Comparison of ENCODE assay signal across 26 cellular contexts in genomic region chr17:73414171-73414955, GRCh38.
"Had no signal": no experiment of that assay in that cellular context is flagged by ENCODE, and none has a peak within 500 bp of the region (broad histone marks: within the 10 kb centered on the region; RNA-seq: fewer than 3 reads in every experiment).

No MANE protein-coding gene starts in this region.

- H3K4me3 ChIP-seq: esophagus muscularis mucosa, gastroesophageal sphincter, heart left ventricle, mucosa of descending colon, psoas muscle, sigmoid colon, thoracic aorta, tibial nerve, upper lobe of left lung had no signal

- H3K9me3 Mint-ChIP-seq: dendritic cell treated with granulocyte-macrophage colony-stimulating factor and Interleukin-4, amounts not matched to agents 40 ng/mL and 50 ng/mL, for 4 days; mesothelial cell of epicardium; naive B cell; natural killer cell treated with Interleukin-12 subunit alpha and Interleukin-12 subunit beta and Interleukin-15 and Interleukin-18, amount 100 ng/mL, for 72 hours; neural crest cell; stimulated activated naive B cell treated with anti-CD40 and anti-IgM and Interleukin-4, amounts not matched to agents 10 μg/mL and 1 μg/mL and 100 μg/mL, for 72 hours; stimulated activated naive CD8-positive, alpha-beta T cell treated with anti-CD3 and anti-CD28 coated beads, Interleukin-15, Interleukin-2, amounts not matched to agents 100 ng/mL and 50 ng/mL, for 24 hours had no signal

- H3K36me3 Mint-ChIP-seq: natural killer cell treated with Interleukin-12 subunit alpha and Interleukin-12 subunit beta and Interleukin-15 and Interleukin-18, amount 100 ng/mL, for 72 hours had no signal

- H3K27ac Mint-ChIP-seq: dendritic cell treated with granulocyte-macrophage colony-stimulating factor and Interleukin-4, amounts not matched to agents 40 ng/mL and 50 ng/mL, for 4 days; endodermal cell; mesothelial cell of epicardium; natural killer cell treated with Interleukin-12 subunit alpha and Interleukin-12 subunit beta and Interleukin-15 and Interleukin-18, amount 100 ng/mL, for 72 hours; stimulated activated naive B cell treated with anti-CD40 and anti-IgM and Interleukin-4, amounts not matched to agents 10 μg/mL and 1 μg/mL and 100 μg/mL, for 72 hours; stimulated activated naive CD8-positive, alpha-beta T cell treated with anti-CD3 and anti-CD28 coated beads, Interleukin-15, Interleukin-2, amounts not matched to agents 100 ng/mL and 50 ng/mL, for 24 hours had no signal

- DNase-seq: cerebellar nuclear complex; effector CD8-positive, alpha-beta T cell; endodermal cell; foreskin keratinocyte; hippocampal formation; kidney glomerular epithelial cell; mesenchymal stem cell; mucosa of descending colon; naive B cell; psoas muscle; sigmoid colon; stimulated activated CD4-positive, alpha-beta T cell treated with anti-CD3 and anti-CD28 coated beads, Interleukin-4, amount 100 ng/mL, for 4 hours; stimulated activated naive B cell treated with anti-CD40 and anti-IgM and Interleukin-4, amounts not matched to agents 10 μg/mL and 1 μg/mL and 100 μg/mL, for 72 hours; upper lobe of left lung had no signal

- H3K27me3 ChIP-seq: esophagus muscularis mucosa, foreskin keratinocyte, gastroesophageal sphincter, heart left ventricle, sigmoid colon, tibial nerve, upper lobe of left lung had no signal

- H3K36me3 ChIP-seq: esophagus muscularis mucosa, gastroesophageal sphincter, heart left ventricle, sigmoid colon, upper lobe of left lung had no signal

- H3K27ac ChIP-seq: epithelial cell of prostate, esophagus muscularis mucosa, foreskin keratinocyte, gastroesophageal sphincter, heart left ventricle, psoas muscle, sigmoid colon, thoracic aorta, tibial nerve, upper lobe of left lung had no signal

- H3K4me1 ChIP-seq: foreskin keratinocyte, gastroesophageal sphincter, psoas muscle, sigmoid colon, upper lobe of left lung had no signal

- ATAC-seq: foreskin keratinocyte; gastroesophageal sphincter; heart left ventricle; mucosa of descending colon; psoas muscle; right cardiac atrium; stimulated activated naive B cell treated with anti-CD40 and anti-IgM and Interleukin-4, amounts not matched to agents 10 μg/mL and 1 μg/mL and 100 μg/mL, for 72 hours had no signal

- H3K27me3 Mint-ChIP-seq: dendritic cell treated with granulocyte-macrophage colony-stimulating factor and Interleukin-4, amounts not matched to agents 40 ng/mL and 50 ng/mL, for 4 days; naive B cell; natural killer cell treated with Interleukin-12 subunit alpha and Interleukin-12 subunit beta and Interleukin-15 and Interleukin-18, amount 100 ng/mL, for 72 hours; stimulated activated naive B cell treated with anti-CD40 and anti-IgM and Interleukin-4, amounts not matched to agents 10 μg/mL and 1 μg/mL and 100 μg/mL, for 72 hours; stimulated activated naive CD8-positive, alpha-beta T cell treated with anti-CD3 and anti-CD28 coated beads, Interleukin-15, Interleukin-2, amounts not matched to agents 100 ng/mL and 50 ng/mL, for 24 hours had no signal

- H3K4me3 Mint-ChIP-seq: dendritic cell treated with granulocyte-macrophage colony-stimulating factor and Interleukin-4, amounts not matched to agents 40 ng/mL and 50 ng/mL, for 4 days; endodermal cell; mesothelial cell of epicardium; natural killer cell treated with Interleukin-12 subunit alpha and Interleukin-12 subunit beta and Interleukin-15 and Interleukin-18, amount 100 ng/mL, for 72 hours; neural crest cell; stimulated activated naive B cell treated with anti-CD40 and anti-IgM and Interleukin-4, amounts not matched to agents 10 μg/mL and 1 μg/mL and 100 μg/mL, for 72 hours; stimulated activated naive CD8-positive, alpha-beta T cell treated with anti-CD3 and anti-CD28 coated beads, Interleukin-15, Interleukin-2, amounts not matched to agents 100 ng/mL and 50 ng/mL, for 24 hours had no signal

- H3K4me1 Mint-ChIP-seq: endodermal cell; mesothelial cell of epicardium; naive B cell; stimulated activated naive B cell treated with anti-CD40 and anti-IgM and Interleukin-4, amounts not matched to agents 10 μg/mL and 1 μg/mL and 100 μg/mL, for 72 hours had no signal

- H3K9me3 ChIP-seq: esophagus muscularis mucosa, gastroesophageal sphincter, heart left ventricle, mucosa of descending colon, psoas muscle, sigmoid colon, thoracic aorta, tibial nerve, upper lobe of left lung had no signal
